Comparison of ENCODE assay signal across 18 cellular contexts in genomic region chr22:45945621-45946020, GRCh38.
"Had no signal": no experiment of that assay in that cellular context is flagged by ENCODE, and none has a peak within 500 bp of the region (broad histone marks: within the 10 kb centered on the region; RNA-seq: fewer than 3 reads in every experiment).

No MANE protein-coding gene starts in this region.

- DNase-seq: activated CD4-positive, alpha-beta memory T cell treated with anti-CD3 and anti-CD28 coated beads, Interleukin-2, amount 10 ng/mL, durations not matched to agents 7 days and 5 days; activated CD4-positive, alpha-beta T cell treated with anti-CD3 and anti-CD28 coated beads for 36 hours; activated CD4-positive, alpha-beta T cell treated with anti-CD3 and anti-CD28 coated beads, Interleukin-2, amount 50 U/mL, for 1 hour; activated gamma-delta T cell; activated naive CD4-positive, alpha-beta T cell treated with anti-CD3 and anti-CD28 coated beads for 36 hours; activated T-cell treated with anti-CD3 and anti-CD28 coated beads for 4 hours; activated T-cell treated with anti-CD3 and anti-CD28 coated beads, Interleukin-2, amount 50 U/mL, for 48 hours; amygdala; NCI-H1092; NCI-H1417; NCI-H187; NCI-H2081; NCI-H446; NCI-H526; PC-3; SIG-M5; T-helper 1 cell had no signal

- ATAC-seq: activated CD4-positive, alpha-beta T cell treated with anti-CD3 and anti-CD28 coated beads for 36 hours; activated T-helper 17 cell treated with anti-CD3 and anti-CD28 coated beads, Interleukin-2, amount 50 U/mL, for 72 hours; PC-3 had no signal
